ENCODE assay signal across 10 cellular contexts in genomic region chr22:37126882-37127281, GRCh38. TPM values are rescaled to one million over a fixed set of nuclear protein-coding genes. Genes with fewer than 3 reads are reported as not detected.
A peak's percentile ranks its signal among the peaks of the same experiment; 100 is the strongest.
DNase-seq lines count a peak whose midpoint lies in the region; ATAC-seq and TF ChIP-seq lines count a peak whose summit lies in the region.
"Had no signal": no experiment of that assay in that cellular context is flagged by ENCODE, and none has a peak within 500 bp of the region (broad histone marks: within the 10 kb centered on the region; RNA-seq: fewer than 3 reads in every experiment).

No MANE protein-coding gene starts in this region.

- TF ChIP-seq CTCF in HL-60 (IDR thresholded peaks at IDR 0.05; ENCODE audit: insufficient read depth, low read length) (peak; percentile 13), liver (IDR thresholded peaks at IDR 0.05; ENCODE audit: low read depth, low read length, missing input control) (peak; percentile 49)

- peaks cover 16% of the 10 kb centered on the region for H3K4me1 ChIP-seq in CD8-positive, alpha-beta memory T cell (ENCODE audit: insufficient read depth, low read length)
- peaks cover 6 to 36% (median 30%) of the 10 kb centered on the region in 4 donors for H3K4me1 ChIP-seq in liver (ENCODE audit: control insufficient read depth in 4 of 4, insufficient read depth in 4 of 4, low read length in 3 of 4)

- peaks cover 0 to 1% of the 10 kb centered on the region in 2 donors for H3K27me3 Mint-ChIP-seq in CD8-positive, alpha-beta memory T cell
- no peaks in the 10 kb centered on the region for H3K27me3 Mint-ChIP-seq in activated naive CD4-positive, alpha-beta T cell treated with anti-CD3 and anti-CD28 coated beads, Interleukin-2, amount 10 ng/mL, durations not matched to agents 7 days and 5 days

- peaks cover 29 to 64% (median 33%) of the 10 kb centered on the region in 3 donors for H3K4me1 Mint-ChIP-seq in CD8-positive, alpha-beta memory T cell
- peaks cover 47% of the 10 kb centered on the region for H3K4me1 Mint-ChIP-seq in activated naive CD4-positive, alpha-beta T cell treated with anti-CD3 and anti-CD28 coated beads, Interleukin-2, amount 10 ng/mL, durations not matched to agents 7 days and 5 days

- H3K4me3 ChIP-seq in CD8-positive, alpha-beta memory T cell (ENCODE audit: low read length): no peak overlapping the region
- H3K4me3 ChIP-seq in HL-60 (replicated peaks; ENCODE audit: insufficient read depth, low read length) (no peak overlapping the region), liver (ENCODE audit: low read depth in 1 of 3, low read length in 3 of 3) (peak overlapping the region; percentile 15 to 49 (median 34))

- peak overlapping the region; percentile 39 to 100 (median 95) for H3K27ac Mint-ChIP-seq in CD8-positive, alpha-beta memory T cell
- H3K27ac Mint-ChIP-seq in activated naive CD4-positive, alpha-beta T cell treated with anti-CD3 and anti-CD28 coated beads, Interleukin-2, amount 10 ng/mL, durations not matched to agents 7 days and 5 days: peak overlapping the region; percentile 71

- peaks cover 17% of the 10 kb centered on the region for H3K36me3 ChIP-seq in CD8-positive, alpha-beta memory T cell (ENCODE audit: insufficient read depth, low read length)
- H3K36me3 ChIP-seq in liver (ENCODE audit: control insufficient read depth in 4 of 4, insufficient read depth in 3 of 4, low read depth in 1 of 4, low read length in 3 of 4): no peaks in the 10 kb centered on the region

- H3K9me3 Mint-ChIP-seq in CD8-positive, alpha-beta memory T cell: no peaks in the 10 kb centered on the region
- no peaks in the 10 kb centered on the region for H3K9me3 Mint-ChIP-seq in activated naive CD4-positive, alpha-beta T cell treated with anti-CD3 and anti-CD28 coated beads, Interleukin-2, amount 10 ng/mL, durations not matched to agents 7 days and 5 days

- no peak overlapping the region for H3K27ac ChIP-seq in CD8-positive, alpha-beta memory T cell (ENCODE audit: low read depth, low read length)
- H3K27ac ChIP-seq in HL-60 (replicated peaks): no peak overlapping the region
- peak overlapping the region; percentile 87 for H3K27ac ChIP-seq in liver (ENCODE audit: low read depth in 1 of 2, low read length in 2 of 2)

- ATAC-seq in GM21423 (IDR thresholded peaks at IDR 0.05; ENCODE audit: unreplicated experiment) (no peak), GM18868 (IDR thresholded peaks at IDR 0.05; ENCODE audit: unreplicated experiment) (no peak), GM18517 (IDR thresholded peaks at IDR 0.05; ENCODE audit: unreplicated experiment) (no peak)

- H3K9ac ChIP-seq in liver (ENCODE audit: low read depth in 1 of 2, low read length in 2 of 2): peak overlapping the region in 1 of 2 donors; percentile 4

- H3K4me3 Mint-ChIP-seq in CD8-positive, alpha-beta memory T cell: no peak overlapping the region
- no peak overlapping the region for H3K4me3 Mint-ChIP-seq in activated naive CD4-positive, alpha-beta T cell treated with anti-CD3 and anti-CD28 coated beads, Interleukin-2, amount 10 ng/mL, durations not matched to agents 7 days and 5 days

- POLR2A ChIA-PET in CD8-positive, alpha-beta memory T cell (lab: Charles Lee): interaction anchor here (0.6 to 3.2 kb wide), 3 partner anchors 21 to 72 kb away, joined by 3 to 12 read pairs (median 6); partner anchors contain the start of gene IL2RB

- CTCF ChIA-PET in CD8-positive, alpha-beta memory T cell (lab: Charles Lee): interaction anchor here (0.5 to 3.6 kb wide), 7 partner anchors 10 to 85 kb away, joined by 3 to 13 read pairs (median 4); partner anchors contain the start of gene IL2RB
- CTCF ChIA-PET in activated naive CD4-positive, alpha-beta T cell treated with anti-CD3 and anti-CD28 coated beads, Interleukin-2, amount 10 ng/mL, durations not matched to agents 7 days and 5 days (lab: Charles Lee): interaction anchor here (1.0 to 12.3 kb wide), 7 partner anchors 13 to 134 kb away, joined by 3 to 103 read pairs (median 4); partner anchors contain the start of gene IL2RB

- no peaks in the 10 kb centered on the region for H3K9me3 ChIP-seq in CD8-positive, alpha-beta memory T cell (ENCODE audit: low read length)
- H3K9me3 ChIP-seq in liver (ENCODE audit: control insufficient read depth in 4 of 4, low read length in 3 of 4): no peaks in the 10 kb centered on the region

- 38% methylated on average over 5 of the region's 5 CpGs for WGBS in liver

- no peaks in the 10 kb centered on the region for H3K27me3 ChIP-seq in CD8-positive, alpha-beta memory T cell (ENCODE audit: insufficient read depth, low read length, poor library complexity, severe bottlenecking)
- H3K27me3 ChIP-seq in HL-60 (ENCODE audit: insufficient read depth, poor library complexity, severe bottlenecking) (no peaks in the 10 kb centered on the region), liver (ENCODE audit: control insufficient read depth in 4 of 4, insufficient read depth in 4 of 4, low read length in 3 of 4) (no peaks in the 10 kb centered on the region)

- DNase-seq in CD8-positive, alpha-beta memory T cell: no peak
- DNase-seq in HL-60 (ENCODE audit: low read depth in 1 of 2, low spot score in 1 of 2): no peak
- DNase-seq in activated naive CD4-positive, alpha-beta T cell treated with anti-CD3 and anti-CD28 coated beads, Interleukin-2, amount 10 ng/mL, durations not matched to agents 7 days and 5 days: no peak
- DNase-seq in putamen (ENCODE audit: low spot score): no peak
- DNase-seq: NCI-H1105 treated with DMSO at 0.1 percent for 48 hours had no signal

- H3K36me3 Mint-ChIP-seq in CD8-positive, alpha-beta memory T cell: peaks cover 0 to 73% (median 10%) of the 10 kb centered on the region in 3 donors
- peaks cover 46% of the 10 kb centered on the region for H3K36me3 Mint-ChIP-seq in activated naive CD4-positive, alpha-beta T cell treated with anti-CD3 and anti-CD28 coated beads, Interleukin-2, amount 10 ng/mL, durations not matched to agents 7 days and 5 days

- TF ChIP-seq RAD21 in liver (IDR thresholded peaks at IDR 0.05): peak; percentile 63 to 66

TF ChIP-seq in liver, 16 proteins besides CTCF, POLR2A, EP300 and RAD21:
- TF ChIP-seq FOXA1 (IDR thresholded peaks at IDR 0.05): no peak
- peak in 1 of 2 donors; percentile 1 for TF ChIP-seq RXRA (IDR thresholded peaks at IDR 0.05)
- TF ChIP-seq GABPA (IDR thresholded peaks at IDR 0.05 in 1 of 2, conservative IDR thresholded peaks at IDR 0.05 in 1 of 2): no peak
- peak; percentile 1 for TF ChIP-seq NR2F2 (IDR thresholded peaks at IDR 0.05)

RNA-seq across cellular contexts. Expression of gene TMPRSS6, which starts 17.4 kb away (rescaled TPM):
- under 1 TPM; 0.42 to 0.68 TPM for total RNA-seq in CD8-positive, alpha-beta memory T cell
- 0.16 TPM for polyA plus RNA-seq in CD8-positive, alpha-beta memory T cell
- 10 to 100 TPM; 12.6 to 47.1 TPM for total RNA-seq in liver
- 10 to 100 TPM; 36.8 to 42.9 TPM for polyA plus RNA-seq in liver
- total RNA-seq: urinary bladder had no signal

RNA-seq across cellular contexts. Expression of gene IL2RB, which starts 22.8 kb away (rescaled TPM):
- total RNA-seq in CD8-positive, alpha-beta memory T cell: 100 to 1,000 TPM; 238 to 243 TPM
- polyA plus RNA-seq in CD8-positive, alpha-beta memory T cell: 459 TPM
- total RNA-seq in liver: 1 to 10 TPM; 1.1 to 1.8 TPM
- polyA plus RNA-seq in liver: 1 to 10 TPM; 1.3 TPM

Comparison
In these comparisons a context has a peak if more than half of its experiments do, and no peak if none do; other contexts are left out.
1. H3K27ac ChIP-seq: peak in liver (2 of 2); none in CD8-positive, alpha-beta memory T cell (single experiment) and HL-60 (single experiment).
2. H3K4me3 ChIP-seq: peak in liver (3 of 3); none in CD8-positive, alpha-beta memory T cell (single experiment) and HL-60 (single experiment).
3. RNA of gene TMPRSS6, which starts 17.4 kb away (total RNA-seq): 12.6 to 47.1 TPM in liver; 0.42 to 0.68 TPM in CD8-positive, alpha-beta memory T cell; every median in the first group is over 4 times any median in the second.
4. RNA of gene IL2RB, which starts 22.8 kb away (total RNA-seq): 238 to 243 TPM in CD8-positive, alpha-beta memory T cell; 1.1 to 1.8 TPM in liver; every median in the first group is over 10 times any median in the second.